Comparison of ENCODE assay signal across 27 cellular contexts in genomic region chr12:131619106-131619642, GRCh38.
"Had no signal": no experiment of that assay in that cellular context is flagged by ENCODE, and none has a peak within 500 bp of the region (broad histone marks: within the 10 kb centered on the region; RNA-seq: fewer than 3 reads in every experiment).

No MANE protein-coding gene starts in this region.

- H3K27me3 ChIP-seq: uterus had no signal

- FAIRE-seq: endothelial cell of umbilical vein had no signal

- H3K4me3 ChIP-seq: coronary artery, heart left ventricle, left lung, lung, thoracic aorta, uterus had no signal

- H3K36me3 Mint-ChIP-seq: activated naive CD8-positive, alpha-beta T cell treated with anti-CD3 and anti-CD28 coated beads, Interleukin-2, amount 10 ng/mL, durations not matched to agents 7 days and 5 days had no signal

- H3K9me3 ChIP-seq: heart left ventricle, left lung, thoracic aorta, uterus had no signal

- H3K4me1 ChIP-seq: heart left ventricle, left lung, uterus had no signal

- H3K4me3 Mint-ChIP-seq: activated naive CD4-positive, alpha-beta T cell treated with anti-CD3 and anti-CD28 coated beads for 36 hours; activated naive CD8-positive, alpha-beta T cell treated with anti-CD3 and anti-CD28 coated beads, Interleukin-2, amount 10 ng/mL, durations not matched to agents 7 days and 5 days; activated T-helper 1 cell treated with anti-CD3 and anti-CD28 coated beads, Interleukin-12 subunit alpha, Interleukin-12 subunit beta, Interleukin-2, Interleukin-4 antibody, amounts not matched to agents 30 ng/mL and 10 ng/mL and 1 ng/mL, durations not matched to agents 14 hours and 24 hours and 36 hours; nephron progenitor cell; T-helper 17 cell had no signal

- H3K27ac ChIP-seq: coronary artery, heart left ventricle, left lung, thoracic aorta, uterus, WERI-Rb-1 had no signal

- H3K36me3 ChIP-seq: heart left ventricle, left lung, thoracic aorta, uterus, WERI-Rb-1 had no signal

- ATAC-seq: activated CD4-positive, CD25-positive, alpha-beta regulatory T cell treated with anti-CD3 and anti-CD28 coated beads, Interleukin-2, amount 50 U/mL, for 24 hours; heart left ventricle; left lung; right cardiac atrium; T-helper 17 cell had no signal

- H3K4me1 Mint-ChIP-seq: activated naive CD8-positive, alpha-beta T cell treated with anti-CD3 and anti-CD28 coated beads, Interleukin-2, amount 10 ng/mL, durations not matched to agents 7 days and 5 days had no signal

- H3K27me3 Mint-ChIP-seq: activated naive CD8-positive, alpha-beta T cell treated with anti-CD3 and anti-CD28 coated beads, Interleukin-2, amount 10 ng/mL, durations not matched to agents 7 days and 5 days had no signal

- H3K9me3 Mint-ChIP-seq: activated naive CD4-positive, alpha-beta T cell treated with anti-CD3 and anti-CD28 coated beads for 36 hours; activated naive CD8-positive, alpha-beta T cell treated with anti-CD3 and anti-CD28 coated beads, Interleukin-2, amount 10 ng/mL, durations not matched to agents 7 days and 5 days; activated T-helper 1 cell treated with anti-CD3 and anti-CD28 coated beads, Interleukin-12 subunit alpha, Interleukin-12 subunit beta, Interleukin-2, Interleukin-4 antibody, amounts not matched to agents 30 ng/mL and 10 ng/mL and 1 ng/mL, durations not matched to agents 14 hours and 24 hours and 36 hours; nephron progenitor cell had no signal

- H3K27ac Mint-ChIP-seq: activated naive CD4-positive, alpha-beta T cell treated with anti-CD3 and anti-CD28 coated beads for 36 hours; activated naive CD8-positive, alpha-beta T cell treated with anti-CD3 and anti-CD28 coated beads, Interleukin-2, amount 10 ng/mL, durations not matched to agents 7 days and 5 days; activated T-helper 1 cell treated with anti-CD3 and anti-CD28 coated beads, Interleukin-12 subunit alpha, Interleukin-12 subunit beta, Interleukin-2, Interleukin-4 antibody, amounts not matched to agents 30 ng/mL and 10 ng/mL and 1 ng/mL, durations not matched to agents 14 hours and 24 hours and 36 hours; nephron progenitor cell; T-helper 17 cell had no signal

- DNase-seq: activated CD4-positive, alpha-beta T cell treated with anti-CD3 and anti-CD28 coated beads for 48 hours; activated CD4-positive, alpha-beta T cell treated with anti-CD3 and anti-CD28 coated beads, Interleukin-2, amount 50 U/mL, for 48 hours; activated CD8-positive, alpha-beta memory T cell treated with anti-CD3 and anti-CD28 coated beads for 24 hours; activated effector memory CD4-positive, alpha-beta T cell treated with anti-CD3 and anti-CD28 coated beads, Interleukin-2, amount 50 U/mL, for 16 hours; activated naive CD4-positive, alpha-beta T cell treated with anti-CD3 and anti-CD28 coated beads for 36 hours; activated naive CD8-positive, alpha-beta T cell treated with anti-CD3 and anti-CD28 coated beads, Interleukin-2, amount 10 ng/mL, durations not matched to agents 7 days and 5 days; cerebellar nuclear complex; kidney glomerular epithelial cell; left lung; mesendoderm; nephron progenitor cell; occipital lobe; right cardiac atrium; stimulated activated CD4-positive, alpha-beta T cell treated with anti-CD3 and anti-CD28 coated beads, Interleukin-2, amount 100 ng/mL, for 48 hours; stimulated activated naive CD4-positive, alpha-beta T cell treated with Interleukin-2 at 50 U/mL for 16 hours; T-helper 17 cell; T1000; trophoblast cell; uterus; WERI-Rb-1 had no signal
